In genomic region chr17:42535400-42536047, GRCh38 we compare ENCODE assay signal across 1 cellular context.
A peak's percentile ranks its signal among the peaks of the same experiment; 100 is the strongest.
TF ChIP-seq lines count a peak whose summit lies in the region.

No MANE protein-coding gene starts in this region.

TF ChIP-seq in GM12878, 131 proteins besides CTCF, POLR2A, EP300 and RAD21 (continues in another document):
- TF ChIP-seq ZNF217 (IDR thresholded peaks at IDR 0.05) (no peak), ZNF24 (IDR thresholded peaks at IDR 0.05) (no peak), TAF1 (IDR thresholded peaks at IDR 0.05; ENCODE audit: borderline replicate concordance, low read depth, low read length) (no peak), ZNF207 (IDR thresholded peaks at IDR 0.05; ENCODE audit: borderline replicate concordance) (peak; percentile 75; the same call in 1 of the 2 replicates), CHD4 (IDR thresholded peaks at IDR 0.05) (no peak), MAX (IDR thresholded peaks at IDR 0.05; ENCODE audit: low read depth, low read length) (no peak), MYC (IDR thresholded peaks at IDR 0.05; ENCODE audit: insufficient read depth, insufficient read length, insufficient replicate concordance, low read length, severe bottlenecking) (no peak), POU2F2 (IDR thresholded peaks at IDR 0.05; ENCODE audit: borderline replicate concordance, low read depth, low read length) (no peak), MLLT1 (IDR thresholded peaks at IDR 0.05) (peak; percentile 79), IRF4 (IDR thresholded peaks at IDR 0.05; ENCODE audit: low read depth, low read length) (no peak), NFXL1 (IDR thresholded peaks at IDR 0.05; ENCODE audit: borderline replicate concordance) (no peak), PML (IDR thresholded peaks at IDR 0.05; ENCODE audit: low read length) (no peak), SREBF2 (IDR thresholded peaks at IDR 0.05; ENCODE audit: low read length) (no peak), GATAD2B (conservative IDR thresholded peaks at IDR 0.05; ENCODE audit: low read depth) (no peak), SMAD1 (IDR thresholded peaks at IDR 0.05; ENCODE audit: low read depth, partially characterized antibody) (peak; percentile 63), CEBPZ (IDR thresholded peaks at IDR 0.05; ENCODE audit: low read depth, low read length) (no peak), EGR1 (IDR thresholded peaks at IDR 0.05; ENCODE audit: borderline replicate concordance in 1 of 2, low read depth in 2 of 2, low read length in 2 of 2) (no peak), ZNF687 (IDR thresholded peaks at IDR 0.05) (peak; percentile 43), BCL3 (IDR thresholded peaks at IDR 0.05; ENCODE audit: borderline replicate concordance, insufficient read depth, low read depth, low read length, poor library complexity, severe bottlenecking) (no peak), STAT1 (conservative IDR thresholded peaks at IDR 0.05) (no peak), ZNF592 (IDR thresholded peaks at IDR 0.05) (peak; percentile 85; the same call in 1 of the 2 replicates), PAX5 (IDR thresholded peaks at IDR 0.05; ENCODE audit: borderline replicate concordance, low read depth, low read length) (no peak), RFX5 (IDR thresholded peaks at IDR 0.05; ENCODE audit: low read depth, low read length) (no peak), CEBPB (IDR thresholded peaks at IDR 0.05; ENCODE audit: borderline replicate concordance in 1 of 2, low read depth in 2 of 2, low read length in 2 of 2) (no peak), TCF12 (IDR thresholded peaks at IDR 0.05; ENCODE audit: low read depth, low read length) (no peak), FOS (IDR thresholded peaks at IDR 0.05; ENCODE audit: borderline replicate concordance, extremely low read depth, insufficient read length) (no peak), FOXM1 (IDR thresholded peaks at IDR 0.05; ENCODE audit: low read depth, low read length) (no peak), HDAC2 (IDR thresholded peaks at IDR 0.05) (no peak), POLR2AphosphoS2 (IDR thresholded peaks at IDR 0.05; ENCODE audit: low read depth, low read length) (no peak), RB1 (IDR thresholded peaks at IDR 0.05; ENCODE audit: borderline replicate concordance) (no peak; the same call in 1 of the 2 replicates), CHD1 (IDR thresholded peaks at IDR 0.05; ENCODE audit: low read depth, low read length) (no peak), E4F1 (IDR thresholded peaks at IDR 0.05; ENCODE audit: borderline replicate concordance, partially characterized antibody) (no peak), NBN (IDR thresholded peaks at IDR 0.05) (peak; percentile 66; the same call in 1 of the 2 replicates), HDAC6 (IDR thresholded peaks at IDR 0.05; ENCODE audit: unreplicated experiment) (no peak), NFIC (IDR thresholded peaks at IDR 0.05; ENCODE audit: low read depth, low read length) (no peak)
- TF ChIP-seq, protein P1, sequence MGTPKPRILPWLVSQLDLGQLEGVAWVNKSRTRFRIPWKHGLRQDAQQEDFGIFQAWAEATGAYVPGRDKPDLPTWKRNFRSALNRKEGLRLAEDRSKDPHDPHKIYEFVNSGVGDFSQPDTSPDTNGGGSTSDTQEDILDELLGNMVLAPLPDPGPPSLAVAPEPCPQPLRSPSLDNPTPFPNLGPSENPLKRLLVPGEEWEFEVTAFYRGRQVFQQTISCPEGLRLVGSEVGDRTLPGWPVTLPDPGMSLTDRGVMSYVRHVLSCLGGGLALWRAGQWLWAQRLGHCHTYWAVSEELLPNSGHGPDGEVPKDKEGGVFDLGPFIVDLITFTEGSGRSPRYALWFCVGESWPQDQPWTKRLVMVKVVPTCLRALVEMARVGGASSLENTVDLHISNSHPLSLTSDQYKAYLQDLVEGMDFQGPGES (IDR thresholded peaks at IDR 0.05), result no peak
- TF ChIP-seq, protein P2, sequence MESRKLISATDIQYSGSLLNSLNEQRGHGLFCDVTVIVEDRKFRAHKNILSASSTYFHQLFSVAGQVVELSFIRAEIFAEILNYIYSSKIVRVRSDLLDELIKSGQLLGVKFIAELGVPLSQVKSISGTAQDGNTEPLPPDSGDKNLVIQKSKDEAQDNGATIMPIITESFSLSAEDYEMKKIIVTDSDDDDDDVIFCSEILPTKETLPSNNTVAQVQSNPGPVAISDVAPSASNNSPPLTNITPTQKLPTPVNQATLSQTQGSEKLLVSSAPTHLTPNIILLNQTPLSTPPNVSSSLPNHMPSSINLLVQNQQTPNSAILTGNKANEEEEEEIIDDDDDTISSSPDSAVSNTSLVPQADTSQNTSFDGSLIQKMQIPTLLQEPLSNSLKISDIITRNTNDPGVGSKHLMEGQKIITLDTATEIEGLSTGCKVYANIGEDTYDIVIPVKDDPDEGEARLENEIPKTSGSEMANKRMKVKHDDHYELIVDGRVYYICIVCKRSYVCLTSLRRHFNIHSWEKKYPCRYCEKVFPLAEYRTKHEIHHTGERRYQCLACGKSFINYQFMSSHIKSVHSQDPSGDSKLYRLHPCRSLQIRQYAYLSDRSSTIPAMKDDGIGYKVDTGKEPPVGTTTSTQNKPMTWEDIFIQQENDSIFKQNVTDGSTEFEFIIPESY (IDR thresholded peaks at IDR 0.05), result peak; percentile 45; the same call in 1 of the 2 replicates
- TF ChIP-seq, protein P3, sequence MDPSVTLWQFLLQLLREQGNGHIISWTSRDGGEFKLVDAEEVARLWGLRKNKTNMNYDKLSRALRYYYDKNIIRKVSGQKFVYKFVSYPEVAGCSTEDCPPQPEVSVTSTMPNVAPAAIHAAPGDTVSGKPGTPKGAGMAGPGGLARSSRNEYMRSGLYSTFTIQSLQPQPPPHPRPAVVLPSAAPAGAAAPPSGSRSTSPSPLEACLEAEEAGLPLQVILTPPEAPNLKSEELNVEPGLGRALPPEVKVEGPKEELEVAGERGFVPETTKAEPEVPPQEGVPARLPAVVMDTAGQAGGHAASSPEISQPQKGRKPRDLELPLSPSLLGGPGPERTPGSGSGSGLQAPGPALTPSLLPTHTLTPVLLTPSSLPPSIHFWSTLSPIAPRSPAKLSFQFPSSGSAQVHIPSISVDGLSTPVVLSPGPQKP (IDR thresholded peaks at IDR 0.05; ENCODE audit: low read depth, low read length), result no peak
